ENCODE assay signal across 1 cellular context in genomic region chr7:136006208-136006607, GRCh38.
TF ChIP-seq lines count a peak whose summit lies in the region.

No MANE protein-coding gene starts in this region.

TF ChIP-seq in K562, 482 proteins besides CTCF, POLR2A, EP300 and RAD21 (continued from another document):
- peak in 1 of 2 experiments; percentile 80; a peak in 1 of 3 replicates for TF ChIP-seq CBX3 (IDR thresholded peaks at IDR 0.05; ENCODE audit: borderline replicate concordance in 1 of 2, low read length in 2 of 2)
- TF ChIP-seq BDP1 (IDR thresholded peaks at IDR 0.05; ENCODE audit: insufficient read depth, insufficient read length), result no peak
- TF ChIP-seq ZNF143 (CRISPR knock-in tag; IDR thresholded peaks at IDR 0.05), result no peak
- TF ChIP-seq TRIM24 (IDR thresholded peaks at IDR 0.05), result 0 out of 4 replicates have a peak, but pooled peaks of 1 of the 2 experiments have one; percentile 9
- peak; percentile 78 for TF ChIP-seq ZFP36 (IDR thresholded peaks at IDR 0.05; ENCODE audit: low read depth, low read length, partially characterized antibody)
